12 cellular contexts compared by ENCODE assay signal in genomic region chr15:83955806-83956265, GRCh38.
DNase-seq lines count a peak whose midpoint lies in the region; ATAC-seq and TF ChIP-seq lines count a peak whose summit lies in the region.
"Had no signal": no experiment of that assay in that cellular context is flagged by ENCODE, and none has a peak within 500 bp of the region (broad histone marks: within the 10 kb centered on the region; RNA-seq: fewer than 3 reads in every experiment).

No MANE protein-coding gene starts in this region.

- peak; percentile 95 for ATAC-seq in GM19025 (IDR thresholded peaks at IDR 0.05; ENCODE audit: low read depth, unreplicated experiment)
- ATAC-seq in HG02571 (IDR thresholded peaks at IDR 0.05; ENCODE audit: unreplicated experiment): peak; percentile 99
- ATAC-seq in HG03432 (IDR thresholded peaks at IDR 0.05; ENCODE audit: unreplicated experiment): peak; percentile 98
- peak; percentile 84 for ATAC-seq in memory B cell (ENCODE audit: low read depth)
- ATAC-seq: HCT116, left lung had no signal

- H3K36me3 Mint-ChIP-seq in memory B cell: no peaks in the 10 kb centered on the region

- H3K4me3 Mint-ChIP-seq in memory B cell: no peak overlapping the region

- DNase-seq in memory B cell (ENCODE audit: low spot score in 2 of 2): no peak
- no peak for DNase-seq in NCI-H1092 (lab: John Stamatoyannopoulos, UW)
- DNase-seq in foreskin fibroblast: no peak
- DNase-seq in activated gamma-delta T cell treated with Interleukin-2 at 50 U/mL for 16 hours: no peak
- DNase-seq in NCI-H1105 (lab: John Stamatoyannopoulos, UW): no peak
- DNase-seq: left lung, NCI-H187 treated with DMSO at 0.1 percent for 48 hours had no signal

- TF ChIP-seq CTCF in foreskin fibroblast (IDR thresholded peaks at IDR 0.05; ENCODE audit: low read depth, low read length): no peak

- no peak overlapping the region for H3K27ac Mint-ChIP-seq in memory B cell

- H3K9me3 Mint-ChIP-seq in memory B cell: peaks cover 6% of the 10 kb centered on the region

- peaks cover 2% of the 10 kb centered on the region for H3K27me3 Mint-ChIP-seq in memory B cell

- H3K4me3 ChIP-seq in foreskin fibroblast (ENCODE audit: low read depth in 1 of 2, low read length in 2 of 2): no peak overlapping the region
- H3K4me3 ChIP-seq: left lung, SK-N-MC had no signal

- H3K4me1 Mint-ChIP-seq in memory B cell: no peaks in the 10 kb centered on the region
